In the genomic region with DNA sequence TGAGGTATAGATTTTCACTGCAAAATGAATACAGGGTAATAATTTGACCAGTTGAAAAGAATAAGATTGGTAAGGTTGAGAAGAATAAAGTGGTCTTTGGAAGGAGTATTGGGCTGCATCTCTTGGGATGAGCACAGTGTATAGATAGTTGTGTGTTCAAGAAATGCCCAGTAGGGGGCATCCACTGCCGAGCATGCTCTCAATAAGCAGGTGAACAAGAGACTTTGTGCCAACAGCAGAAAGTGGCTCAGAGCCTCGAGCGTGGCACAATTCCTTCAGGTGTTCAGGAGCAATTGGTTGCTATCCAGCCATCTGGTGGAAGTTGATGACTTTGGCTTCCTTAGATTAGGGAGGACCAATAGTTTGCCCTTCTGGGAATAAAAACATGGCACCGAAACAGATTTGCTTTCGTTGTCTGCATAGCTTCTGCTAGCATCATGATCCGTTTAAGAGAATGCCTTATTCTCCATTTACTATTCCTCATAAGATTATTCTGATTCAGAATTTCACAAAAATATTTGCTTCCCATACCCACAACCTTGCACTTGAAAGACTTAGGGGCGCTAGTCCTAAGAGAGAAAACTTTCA, we compare ENCODE assay signal across 8 cellular contexts.
A peak's percentile ranks its signal among the peaks of the same experiment; 100 is the strongest.
DNase-seq lines count a peak whose midpoint lies in the region; ATAC-seq and TF ChIP-seq lines count a peak whose summit lies in the region.

No MANE protein-coding gene starts in this region.

- DNase-seq in NK-92 treated with Interleukin-12 subunit alpha and Interleukin-12 subunit beta, amount 100 ng/mL, for 24 hours (lab: John Stamatoyannopoulos, UW): peak; percentile 2
- DNase-seq in NK-92 (lab: John Stamatoyannopoulos, UW; ENCODE audit: unreplicated experiment) (no peak), SHP77 (lab: John Stamatoyannopoulos, UW) (peak; percentile 8 to 19), glomerular endothelial cell (ENCODE audit: extremely low read depth, low read depth, low spot score) (peak; percentile 12), omental fat pad (ENCODE audit: low spot score) (no peak), NCI-H1436 (lab: John Stamatoyannopoulos, UW) (no peak)

- TF ChIP-seq CTCF in omental fat pad (IDR thresholded peaks at IDR 0.05): no peak

- ATAC-seq in GM19455 (IDR thresholded peaks at IDR 0.05; ENCODE audit: unreplicated experiment) (peak; percentile 87), HG03378 (IDR thresholded peaks at IDR 0.05; ENCODE audit: unreplicated experiment) (peak; percentile 86), omental fat pad (ENCODE audit: low FRiP score) (no peak)

Comparison
In these comparisons a context has a peak if more than half of its experiments do, and no peak if none do; other contexts are left out.
1. DNase-seq: peak in NK-92 treated with Interleukin-12 subunit alpha and Interleukin-12 subunit beta, amount 100 ng/mL, for 24 hours (single experiment), SHP77 (2 of 2) and glomerular endothelial cell (single experiment); none in NK-92 (single experiment), omental fat pad (single experiment) and NCI-H1436 (single experiment).